33 cellular contexts compared by ENCODE assay signal in genomic region chr9:37429441-37430285, GRCh38. TPM values are rescaled to one million over a fixed set of nuclear protein-coding genes. Genes with fewer than 3 reads are reported as not detected.
DNase-seq lines count a peak whose midpoint lies in the region; ATAC-seq, FAIRE-seq and TF ChIP-seq lines count a peak whose summit lies in the region.
"Had no signal": no experiment of that assay in that cellular context is flagged by ENCODE, and none has a peak within 500 bp of the region (broad histone marks: within the 10 kb centered on the region; RNA-seq: fewer than 3 reads in every experiment).

No MANE protein-coding gene starts in this region.

- no peaks in the 10 kb centered on the region; the same call in 1 of the 2 replicates for H3K79me2 ChIP-seq in H9 (ENCODE audit: insufficient read depth, low read length)

- no peak overlapping the region for H3K23ac ChIP-seq in H9 (ENCODE audit: insufficient read length, low read depth, low read length)

- no peaks in the 10 kb centered on the region for H3K9me3 ChIP-seq in H9 (ENCODE audit: control insufficient read depth, low read depth, low read length)
- no peaks in the 10 kb centered on the region for H3K9me3 ChIP-seq in kidney (ENCODE audit: control insufficient read depth in 1 of 2, low read length in 2 of 2)
- H3K9me3 ChIP-seq: neutrophil, prostate gland, SK-N-SH had no signal

- TF ChIP-seq CTCF in H9 (conservative IDR thresholded peaks at IDR 0.05) (no peak), VCaP (conservative IDR thresholded peaks at IDR 0.05) (no peak), kidney (IDR thresholded peaks at IDR 0.05; ENCODE audit: borderline replicate concordance, extremely low read depth, insufficient read depth) (no peak), progenitor cell of endocrine pancreas (IDR thresholded peaks at IDR 0.05; ENCODE audit: unreplicated experiment) (no peak)

- H3K36me3 Mint-ChIP-seq in H9 (ENCODE audit: insufficient read depth in 1 of 3, low read depth in 3 of 3), result peaks cover 37 to 75% (median 55%) of the 10 kb centered on the region in 3 experiments
- H3K36me3 Mint-ChIP-seq in progenitor cell of endocrine pancreas (ENCODE audit: insufficient read depth), result peaks cover 11% of the 10 kb centered on the region

- H3K14ac ChIP-seq in H9 (ENCODE audit: insufficient read depth, low read length), result no peak overlapping the region

- no peak for FAIRE-seq in kidney (lab: Jason Lieb, UNC)
- FAIRE-seq: astrocyte, D721Med, GM12892 had no signal

- peaks cover 4% of the 10 kb centered on the region for H3K79me1 ChIP-seq in H9 (ENCODE audit: insufficient read depth, low read depth, low read length, poor library complexity, severe bottlenecking)

- no peak overlapping the region for H3K4me3 ChIP-seq in kidney (ENCODE audit: low read length in 2 of 2)
- H3K4me3 ChIP-seq: prostate gland had no signal

- H3K4me2 ChIP-seq in H9 (ENCODE audit: insufficient read depth, insufficient read length, low read length), result no peak overlapping the region
- H3K4me2 ChIP-seq: SK-N-SH had no signal

- intact Hi-C loops in posterior vena cava (cut with DNase I), result no loop called here
- intact Hi-C loops in kidney (cut with DNase I), result no loop called here

- H4K20me1 ChIP-seq in H9 (ENCODE audit: control insufficient read depth, insufficient read depth, insufficient read length), result no peaks in the 10 kb centered on the region

- H2BK12ac ChIP-seq in H9 (ENCODE audit: insufficient read length, low read depth, low read length), result no peak overlapping the region

- H2BK15ac ChIP-seq in H9 (ENCODE audit: low read depth, low read length), result no peak overlapping the region

- H2BK5ac ChIP-seq in H9 (ENCODE audit: insufficient read length, low read length), result no peak overlapping the region

- H2AFZ ChIP-seq in H9 (ENCODE audit: low read length), result no peak overlapping the region

- H4K5ac ChIP-seq in H9 (ENCODE audit: insufficient read length, low read depth, low read length), result no peak overlapping the region

- H2AK5ac ChIP-seq in H9 (ENCODE audit: insufficient read length, low read length), result no peak overlapping the region

- ATAC-seq in GM19467 (IDR thresholded peaks at IDR 0.05; ENCODE audit: unreplicated experiment) (no peak), GM21786 (IDR thresholded peaks at IDR 0.05; ENCODE audit: unreplicated experiment) (no peak)
- ATAC-seq: stimulated activated naive B cell treated with anti-CD40 and anti-IgM and Interleukin-4, amounts not matched to agents 10 μg/mL and 1 μg/mL and 100 μg/mL, for 72 hours; T-helper 17 cell had no signal

- no peaks in the 10 kb centered on the region for H3K23me2 ChIP-seq in H9 (ENCODE audit: insufficient read length, low read depth, low read length, poor library complexity, severe bottlenecking)

- no peak overlapping the region for H3K56ac ChIP-seq in H9 (ENCODE audit: insufficient read length, low read depth, low read length)

- no peak overlapping the region for H2BK20ac ChIP-seq in H9 (ENCODE audit: low read depth, low read length, poor library complexity, severe bottlenecking)

- H3K4me1 Mint-ChIP-seq in H9, result peaks cover 26 to 32% of the 10 kb centered on the region in 2 experiments
- H3K4me1 Mint-ChIP-seq in progenitor cell of endocrine pancreas (ENCODE audit: low read depth), result no peaks in the 10 kb centered on the region

- no CpG with 5 or more reads among the region's 17 CpGs for WGBS in H9 (ENCODE audit: extremely low coverage, insufficient read length, low lambda C conversion rate)

- H3K27ac Mint-ChIP-seq in H9 (peak overlapping the region in 2 of 3 experiments; percentile 44 to 61; a peak in 3 of 7 replicates), progenitor cell of endocrine pancreas (no peak overlapping the region)
- H3K27ac Mint-ChIP-seq: activated naive CD8-positive, alpha-beta T cell treated with anti-CD3 and anti-CD28 coated beads, Interleukin-2, amount 10 ng/mL, durations not matched to agents 7 days and 5 days; activated T-cell treated with anti-CD3 and anti-CD28 coated beads, Interleukin-2, amount 50 U/mL, for 24 hours; CD4-positive, alpha-beta T cell; stimulated activated naive B cell treated with anti-CD40 and anti-IgM and Interleukin-4, amounts not matched to agents 10 μg/mL and 1 μg/mL and 100 μg/mL, for 72 hours; T-helper 17 cell had no signal

- no peak overlapping the region for H3K18ac ChIP-seq in H9 (ENCODE audit: insufficient read length, low read depth, low read length)

- no peak overlapping the region for H3K27ac ChIP-seq in H9 (ENCODE audit: insufficient read length, low read depth, low read length)
- 0 out of 2 replicates have a peak overlapping the region, but pooled peaks have one; percentile 5 for H3K27ac ChIP-seq in VCaP
- peak overlapping the region in 1 of 2 donors; percentile 64 for H3K27ac ChIP-seq in kidney (ENCODE audit: low read depth in 2 of 2, low read length in 2 of 2)
- H3K27ac ChIP-seq: epithelial cell of prostate, neutrophil, prostate gland had no signal

- H2BK120ac ChIP-seq in H9 (ENCODE audit: low read depth, low read length, poor library complexity, severe bottlenecking), result no peak overlapping the region

- H3T11ph ChIP-seq in H9 (ENCODE audit: low read length), result no peak overlapping the region

- H3K27me3 Mint-ChIP-seq in H9 (ENCODE audit: low read depth) (peaks cover 1% of the 10 kb centered on the region; the same call in 1 of the 2 replicates), progenitor cell of endocrine pancreas (no peaks in the 10 kb centered on the region)
- H3K27me3 Mint-ChIP-seq: activated naive CD8-positive, alpha-beta T cell treated with anti-CD3 and anti-CD28 coated beads, Interleukin-2, amount 10 ng/mL, durations not matched to agents 7 days and 5 days; activated T-cell treated with anti-CD3 and anti-CD28 coated beads, Interleukin-2, amount 50 U/mL, for 24 hours; CD4-positive, alpha-beta T cell; stimulated activated naive B cell treated with anti-CD40 and anti-IgM and Interleukin-4, amounts not matched to agents 10 μg/mL and 1 μg/mL and 100 μg/mL, for 72 hours; T-helper 17 cell had no signal

- H3K36me3 ChIP-seq in kidney (ENCODE audit: control insufficient read depth in 1 of 2, insufficient read depth in 2 of 2, low read length in 2 of 2), result peaks cover 19 to 62% of the 10 kb centered on the region in 2 donors
- H3K36me3 ChIP-seq: prostate gland had no signal

- H3K9me3 Mint-ChIP-seq in H9, result no peaks in the 10 kb centered on the region
- H3K9me3 Mint-ChIP-seq in progenitor cell of endocrine pancreas (ENCODE audit: low read depth), result no peaks in the 10 kb centered on the region
- H3K9me3 Mint-ChIP-seq: activated naive CD8-positive, alpha-beta T cell treated with anti-CD3 and anti-CD28 coated beads, Interleukin-2, amount 10 ng/mL, durations not matched to agents 7 days and 5 days; activated T-cell treated with anti-CD3 and anti-CD28 coated beads, Interleukin-2, amount 50 U/mL, for 24 hours; CD4-positive, alpha-beta T cell; stimulated activated naive B cell treated with anti-CD40 and anti-IgM and Interleukin-4, amounts not matched to agents 10 μg/mL and 1 μg/mL and 100 μg/mL, for 72 hours had no signal

- no peak overlapping the region for H3K4ac ChIP-seq in H9 (ENCODE audit: low read depth, low read length)

- no peak overlapping the region for H3K4me3 Mint-ChIP-seq in H9
- H3K4me3 Mint-ChIP-seq in progenitor cell of endocrine pancreas (ENCODE audit: low read depth), result no peak overlapping the region
- H3K4me3 Mint-ChIP-seq: activated naive CD8-positive, alpha-beta T cell treated with anti-CD3 and anti-CD28 coated beads, Interleukin-2, amount 10 ng/mL, durations not matched to agents 7 days and 5 days; activated T-cell treated with anti-CD3 and anti-CD28 coated beads, Interleukin-2, amount 50 U/mL, for 24 hours; CD4-positive, alpha-beta T cell; stimulated activated naive B cell treated with anti-CD40 and anti-IgM and Interleukin-4, amounts not matched to agents 10 μg/mL and 1 μg/mL and 100 μg/mL, for 72 hours; T-helper 17 cell had no signal

- peak; percentile 29 for TF ChIP-seq POLR2A in erythroblast (IDR thresholded peaks at IDR 0.05; ENCODE audit: low read length)

- no peak overlapping the region for H4K91ac ChIP-seq in H9 (ENCODE audit: insufficient read length, low read depth, low read length)

- DNase-seq in H9, result no peak
- DNase-seq in erythroblast (lab: John Stamatoyannopoulos, UW), result no peak
- peak; percentile 64 for DNase-seq in posterior vena cava (ENCODE audit: low spot score)
- DNase-seq in kidney, result no peak
- no peak for DNase-seq in progenitor cell of endocrine pancreas (ENCODE audit: low spot score, unreplicated experiment)
- DNase-seq: activated CD4-positive, alpha-beta T cell treated with anti-CD3 and anti-CD28 coated beads for 48 hours; activated gamma-delta T cell; activated naive CD8-positive, alpha-beta T cell treated with anti-CD3 and anti-CD28 coated beads, Interleukin-2, amount 10 ng/mL, durations not matched to agents 7 days and 5 days; activated T-cell treated with anti-CD3 and anti-CD28 coated beads, Interleukin-2, amount 50 U/mL, for 24 hours; CD4-positive, alpha-beta T cell; EL; glutamatergic neuron; HCEC 1CT; KG1; mammary epithelial cell; NCI-H1417 treated with DMSO at 0.1 percent for 48 hours; NCI-H2081 treated with DMSO at 0.1 percent for 48 hours; NCI-H446; OCI-M1; SK-N-SH; stimulated activated CD4-positive, alpha-beta T cell treated with anti-CD3 and anti-CD28 coated beads, Interleukin-15, amount 100 ng/mL, for 24 hours; stimulated activated naive B cell treated with anti-CD40 and anti-IgM and Interleukin-4, amounts not matched to agents 10 μg/mL and 1 μg/mL and 100 μg/mL, for 72 hours; T-helper 17 cell; WERI-Rb-1 had no signal

- H3K9ac ChIP-seq in H9 (ENCODE audit: extremely low read depth, insufficient read length, low read length) (no peak overlapping the region), kidney (ENCODE audit: low read length in 2 of 2) (peak overlapping the region in 1 of 2 donors; percentile 36)
- H3K9ac ChIP-seq: SK-N-SH had no signal

- H4K8ac ChIP-seq in H9 (replicated peaks; ENCODE audit: insufficient read length, low read depth, low read length), result no peak overlapping the region

- H3K4me1 ChIP-seq in H9 (ENCODE audit: insufficient read depth, low read length) (peaks cover 2% of the 10 kb centered on the region; the same call in 1 of the 2 replicates), kidney (ENCODE audit: control insufficient read depth in 1 of 2, insufficient read depth in 1 of 2, low read depth in 1 of 2, low read length in 2 of 2) (peaks cover 29 to 46% of the 10 kb centered on the region in 2 donors)

- no peaks in the 10 kb centered on the region for H3K27me3 ChIP-seq in H9 (ENCODE audit: insufficient read depth, low read length)
- H3K27me3 ChIP-seq: neutrophil had no signal

RNA-seq across cellular contexts. Expression of gene GRHPR, which starts 7.2 kb away (rescaled TPM):
- total RNA-seq in H9 (2021), result 97.2 and 97.9 TPM in 2 replicates
- total RNA-seq in posterior vena cava, result 10 to 100 TPM; 59.0 to 70.6 TPM
- total RNA-seq in kidney, result 101 TPM
- 257 TPM for polyA plus RNA-seq in kidney (ENCODE audit: insufficient read depth, low read depth, low replicate concordance)
- total RNA-seq in progenitor cell of endocrine pancreas, result 98.0 and 101 TPM in 2 replicates

RNA-seq across cellular contexts. Expression of gene ZBTB5, which starts 35.6 kb away (rescaled TPM):
- total RNA-seq in H9 (2021) (9.1 and 9.9 TPM in 2 replicates), posterior vena cava (1 to 10 TPM; 6.9 to 7.4 TPM), kidney (14.1 TPM), progenitor cell of endocrine pancreas (21.2 and 21.8 TPM in 2 replicates)
- 6.1 TPM for polyA plus RNA-seq in kidney (ENCODE audit: insufficient read depth, low read depth, low replicate concordance)

RNA-seq across cellular contexts. Expression of gene POLR1E, which starts 56.1 kb away (rescaled TPM):
- total RNA-seq in H9 (2021), result 45.6 and 45.8 TPM in 2 replicates
- 10 to 100 TPM; 16.9 to 18.5 TPM for total RNA-seq in posterior vena cava
- total RNA-seq in kidney, result 17.2 TPM
- 8.2 TPM for polyA plus RNA-seq in kidney (ENCODE audit: insufficient read depth, low read depth, low replicate concordance)
- 22.2 and 22.4 TPM in 2 replicates for total RNA-seq in progenitor cell of endocrine pancreas
